In genomic region chr10:88901610-88902327, GRCh38 we compare ENCODE assay signal across 1 cellular context.
TF ChIP-seq lines count a peak whose summit lies in the region.

No MANE protein-coding gene starts in this region.

TF ChIP-seq in GM12878, 131 proteins besides CTCF, POLR2A, EP300 and RAD21 (continued from another document and continues in another):
- no peak for TF ChIP-seq ELK1 (IDR thresholded peaks at IDR 0.05; ENCODE audit: low read depth, low read length)
- peak in 1 of 2 experiments; percentile 74; a peak in 1 of 4 replicates for TF ChIP-seq ETV6 (conservative IDR thresholded peaks at IDR 0.05 in 1 of 2, IDR thresholded peaks at IDR 0.05 in 1 of 2; ENCODE audit: borderline replicate concordance in 1 of 2, low read depth in 1 of 2)
- TF ChIP-seq ATF7 (IDR thresholded peaks at IDR 0.05; ENCODE audit: low read depth), result peak; percentile 83
- no peak for TF ChIP-seq CEBPB (IDR thresholded peaks at IDR 0.05; ENCODE audit: borderline replicate concordance in 1 of 2, low read depth in 2 of 2, low read length in 2 of 2)
- TF ChIP-seq HDGF (IDR thresholded peaks at IDR 0.05), result no peak; the same call in 1 of the 2 replicates
- TF ChIP-seq NKRF (conservative IDR thresholded peaks at IDR 0.05), result no peak
- TF ChIP-seq ESRRA (IDR thresholded peaks at IDR 0.05; ENCODE audit: low read length), result no peak
- TF ChIP-seq MEF2B (IDR thresholded peaks at IDR 0.05; ENCODE audit: partially characterized antibody, poor library complexity, severe bottlenecking), result peak; percentile 88
- no peak for TF ChIP-seq PKNOX1 (IDR thresholded peaks at IDR 0.05)
- TF ChIP-seq MYC (IDR thresholded peaks at IDR 0.05; ENCODE audit: insufficient read depth, insufficient read length, insufficient replicate concordance, low read length, severe bottlenecking), result no peak
- TF ChIP-seq SUPT20H (IDR thresholded peaks at IDR 0.05; ENCODE audit: borderline replicate concordance, control insufficient read depth, low read depth, low read length), result no peak
- peak; percentile 39; the same call in 1 of the 2 replicates for TF ChIP-seq RAD51 (IDR thresholded peaks at IDR 0.05)
- peak; percentile 96 for TF ChIP-seq IKZF2 (IDR thresholded peaks at IDR 0.05)
- TF ChIP-seq NRF1 (conservative IDR thresholded peaks at IDR 0.05; ENCODE audit: low read depth, low read length), result no peak
- TF ChIP-seq NR2C1 (IDR thresholded peaks at IDR 0.05), result no peak
- TF ChIP-seq GABPA (IDR thresholded peaks at IDR 0.05; ENCODE audit: low read depth), result no peak
- no peak for TF ChIP-seq EZH2 (IDR thresholded peaks at IDR 0.05; ENCODE audit: borderline replicate concordance, control insufficient read depth, low read depth, low read length)
- no peak for TF ChIP-seq TBL1XR1 (IDR thresholded peaks at IDR 0.05; ENCODE audit: low read depth, low read length)
- TF ChIP-seq SMAD5 (IDR thresholded peaks at IDR 0.05; ENCODE audit: low read depth), result no peak
- peak; percentile 29; the same call in 1 of the 2 replicates for TF ChIP-seq CREB1 (IDR thresholded peaks at IDR 0.05; ENCODE audit: low read depth)
- no peak for TF ChIP-seq SIN3A (IDR thresholded peaks at IDR 0.05; ENCODE audit: low read depth, low read length)
- peak; percentile 91 for TF ChIP-seq IKZF1 (conservative IDR thresholded peaks at IDR 0.05)
- TF ChIP-seq HCFC1 (IDR thresholded peaks at IDR 0.05; ENCODE audit: low read length), result no peak
- TF ChIP-seq TCF12 (IDR thresholded peaks at IDR 0.05; ENCODE audit: low read depth, low read length), result peak; percentile 60; the same call in 1 of the 2 replicates
- TF ChIP-seq NFIC (IDR thresholded peaks at IDR 0.05; ENCODE audit: low read depth, low read length), result peak; percentile 99
- no peak for TF ChIP-seq FOXK2 (IDR thresholded peaks at IDR 0.05)
- TF ChIP-seq SMAD1 (IDR thresholded peaks at IDR 0.05; ENCODE audit: low read depth, partially characterized antibody), result no peak
- no peak for TF ChIP-seq FOS (IDR thresholded peaks at IDR 0.05; ENCODE audit: borderline replicate concordance, extremely low read depth, insufficient read length)
- TF ChIP-seq ZBED1 (IDR thresholded peaks at IDR 0.05; ENCODE audit: borderline replicate concordance), result peak; percentile 63; the same call in 1 of the 2 replicates
- TF ChIP-seq HSF1 (IDR thresholded peaks at IDR 0.05; ENCODE audit: low read depth, low read length), result no peak
- no peak for TF ChIP-seq WRNIP1 (IDR thresholded peaks at IDR 0.05; ENCODE audit: borderline replicate concordance, low read depth, low read length)
- TF ChIP-seq CHD1 (IDR thresholded peaks at IDR 0.05; ENCODE audit: low read depth, low read length), result no peak
- TF ChIP-seq BRCA1 (IDR thresholded peaks at IDR 0.05; ENCODE audit: low read depth, low read length), result no peak
- TF ChIP-seq CUX1 (IDR thresholded peaks at IDR 0.05; ENCODE audit: insufficient replicate concordance, low read depth, low read length), result peak; percentile 70
- no peak for TF ChIP-seq CEBPZ (IDR thresholded peaks at IDR 0.05; ENCODE audit: low read depth, low read length)
- TF ChIP-seq STAT3 (IDR thresholded peaks at IDR 0.05; ENCODE audit: low read depth, low read length), result no peak
- no peak for TF ChIP-seq NR2C2 (IDR thresholded peaks at IDR 0.05; ENCODE audit: borderline replicate concordance, control insufficient read depth, insufficient read length, low read depth)
- no peak for TF ChIP-seq TAF1 (IDR thresholded peaks at IDR 0.05; ENCODE audit: borderline replicate concordance, low read depth, low read length)
- no peak for TF ChIP-seq POU2F2 (IDR thresholded peaks at IDR 0.05; ENCODE audit: borderline replicate concordance, low read depth, low read length)
- TF ChIP-seq HDAC6 (IDR thresholded peaks at IDR 0.05; ENCODE audit: unreplicated experiment), result no peak
- TF ChIP-seq IRF3 (IDR thresholded peaks at IDR 0.05), result no peak
- peak; percentile 96 for TF ChIP-seq MEF2A (IDR thresholded peaks at IDR 0.05; ENCODE audit: insufficient read depth, low read depth, low read length)
- TF ChIP-seq BACH1 (IDR thresholded peaks at IDR 0.05; ENCODE audit: borderline replicate concordance), result peak; percentile 95; the same call in 1 of the 2 replicates
- TF ChIP-seq NFXL1 (IDR thresholded peaks at IDR 0.05; ENCODE audit: borderline replicate concordance), result no peak
- TF ChIP-seq SMARCA5 (IDR thresholded peaks at IDR 0.05), result no peak
- peak; percentile 88 for TF ChIP-seq BMI1 (IDR thresholded peaks at IDR 0.05; ENCODE audit: borderline replicate concordance)
- TF ChIP-seq POLR2AphosphoS2 (IDR thresholded peaks at IDR 0.05; ENCODE audit: low read depth, low read length), result no peak
- TF ChIP-seq MYB (IDR thresholded peaks at IDR 0.05; ENCODE audit: borderline replicate concordance, low read depth, low read length), result no peak
- TF ChIP-seq SPI1 (IDR thresholded peaks at IDR 0.05; ENCODE audit: borderline replicate concordance, insufficient read depth, low read depth, low read length), result peak; percentile 98
- 0 out of 2 replicates have a peak, but pooled peaks have one; percentile 32 for TF ChIP-seq RCOR1 (conservative IDR thresholded peaks at IDR 0.05; ENCODE audit: low read depth, low read length)
- TF ChIP-seq YBX1 (IDR thresholded peaks at IDR 0.05), result no peak
- TF ChIP-seq RFX5 (IDR thresholded peaks at IDR 0.05; ENCODE audit: low read depth, low read length), result no peak
- peak; percentile 58; the same call in 1 of the 2 replicates for TF ChIP-seq CBFB (IDR thresholded peaks at IDR 0.05; ENCODE audit: low read depth)
- TF ChIP-seq SRF (IDR thresholded peaks at IDR 0.05; ENCODE audit: low read depth in 2 of 2, low read length in 2 of 2), result no peak
